8 cellular contexts compared by ENCODE assay signal in the genomic region with DNA sequence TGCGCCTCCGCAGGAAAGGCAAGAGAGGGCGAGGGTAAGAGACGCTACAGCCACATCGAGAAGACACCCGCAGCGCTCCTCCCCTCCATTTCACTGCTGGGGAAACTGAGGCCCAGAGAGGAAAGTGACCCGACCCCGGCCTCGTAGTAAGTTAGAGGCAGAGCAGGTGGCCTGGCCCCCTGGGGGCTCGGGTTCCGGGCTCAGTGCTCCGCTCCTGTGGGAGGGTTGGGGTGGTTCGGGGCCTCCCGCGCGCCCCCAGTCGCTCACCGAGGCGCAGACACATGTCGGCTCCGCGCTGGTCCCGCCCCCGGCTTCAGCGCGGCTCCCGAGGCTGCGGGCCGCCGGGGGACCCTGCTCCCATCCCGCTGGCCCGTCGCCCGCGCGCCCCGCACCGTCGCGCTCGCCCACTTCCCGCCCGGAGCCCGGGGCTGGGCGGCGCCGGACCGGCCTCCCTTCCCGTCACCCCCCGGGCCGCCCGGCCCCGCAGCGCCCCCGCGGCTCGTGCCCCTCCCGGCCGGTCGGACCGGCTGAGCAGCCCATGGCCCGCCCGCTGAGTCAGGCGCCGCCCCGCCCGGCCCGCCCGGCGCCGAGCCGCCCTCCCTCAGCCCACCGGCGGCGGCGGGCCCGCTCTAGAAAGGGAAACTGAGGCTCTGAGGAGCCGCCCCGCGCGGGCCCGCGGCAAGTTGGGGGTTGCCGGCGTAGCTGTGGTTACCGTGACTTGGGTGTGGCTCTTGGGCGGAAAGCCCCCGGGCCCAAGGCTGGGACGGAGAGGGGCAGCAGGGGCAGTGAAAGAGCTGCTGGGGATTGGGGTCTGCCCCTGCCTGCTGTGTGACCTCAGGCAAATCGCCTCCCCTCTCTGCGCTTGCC. TPM values are rescaled to one million over a fixed set of nuclear protein-coding genes. Genes with fewer than 3 reads are reported as not detected.
DNase-seq lines count a peak whose midpoint lies in the region; ATAC-seq, FAIRE-seq and TF ChIP-seq lines count a peak whose summit lies in the region.

A gene with protein sequence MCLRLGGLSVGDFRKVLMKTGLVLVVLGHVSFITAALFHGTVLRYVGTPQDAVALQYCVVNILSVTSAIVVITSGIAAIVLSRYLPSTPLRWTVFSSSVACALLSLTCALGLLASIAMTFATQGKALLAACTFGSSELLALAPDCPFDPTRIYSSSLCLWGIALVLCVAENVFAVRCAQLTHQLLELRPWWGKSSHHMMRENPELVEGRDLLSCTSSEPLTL (minus strand): TSS at position 434 of the 867 bp plus-strand sequence. CDS start 151 bp downstream, at position 283.

- H3K4me3 Mint-ChIP-seq in activated CD4-positive, alpha-beta memory T cell treated with anti-CD3 and anti-CD28 coated beads for 36 hours = peak within 1 kb of the TSS; percentile 71
- H3K4me3 Mint-ChIP-seq in glutamatergic neuron (ENCODE audit: unreplicated experiment) (peak within 1 kb of the TSS; percentile 87), osteocyte (ENCODE audit: unreplicated experiment) (peak within 1 kb of the TSS; percentile 78)

- ATAC-seq in GM21529 (IDR thresholded peaks at IDR 0.05; ENCODE audit: unreplicated experiment) (no peak), GM19035 (IDR thresholded peaks at IDR 0.05; ENCODE audit: unreplicated experiment) (no peak)

- no peaks in the 10 kb centered on the region for H3K9me3 Mint-ChIP-seq in activated CD4-positive, alpha-beta memory T cell treated with anti-CD3 and anti-CD28 coated beads for 36 hours
- H3K9me3 Mint-ChIP-seq in glutamatergic neuron (ENCODE audit: unreplicated experiment) (peaks cover 5% of the 10 kb centered on the region), osteocyte (ENCODE audit: unreplicated experiment) (no peaks in the 10 kb centered on the region)

- H3K27ac Mint-ChIP-seq in activated CD4-positive, alpha-beta memory T cell treated with anti-CD3 and anti-CD28 coated beads for 36 hours = no peak within 1 kb of the TSS
- H3K27ac Mint-ChIP-seq in glutamatergic neuron (ENCODE audit: unreplicated experiment) (no peak within 1 kb of the TSS), osteocyte (ENCODE audit: unreplicated experiment) (no peak within 1 kb of the TSS)

- TF ChIP-seq CTCF in AG10803 (conservative IDR thresholded peaks at IDR 0.05; ENCODE audit: low read length) = no peak; the same call in 1 of the 2 replicates
- no peak for TF ChIP-seq CTCF in glutamatergic neuron (IDR thresholded peaks at IDR 0.05; ENCODE audit: partially characterized antibody, unreplicated experiment)
- no peak for TF ChIP-seq CTCF in osteocyte (IDR thresholded peaks at IDR 0.05)

- no peak for DNase-seq in AG10803 (ENCODE audit: low read depth)
- DNase-seq in H54 (ENCODE audit: insufficient read length, low spot score) = no peak
- DNase-seq in activated CD4-positive, alpha-beta memory T cell treated with anti-CD3 and anti-CD28 coated beads for 36 hours = no peak
- peak; percentile 36 for DNase-seq in glutamatergic neuron
- no peak for DNase-seq in osteocyte (ENCODE audit: extremely low spot score, unreplicated experiment)
- no peak for DNase-seq in activated CD8-positive, alpha-beta memory T cell treated with anti-CD3 and anti-CD28 coated beads, Interleukin-2, amount 50 U/mL, for 48 hours

- TF ChIP-seq POLR2A in H54 (IDR thresholded peaks at IDR 0.05; ENCODE audit: low read depth, low read length) = peak; percentile 49; the same call in 1 of the 2 replicates

- no peaks in the 10 kb centered on the region for H3K36me3 Mint-ChIP-seq in activated CD4-positive, alpha-beta memory T cell treated with anti-CD3 and anti-CD28 coated beads for 36 hours
- no peaks in the 10 kb centered on the region for H3K36me3 Mint-ChIP-seq in glutamatergic neuron (ENCODE audit: unreplicated experiment)
- H3K36me3 Mint-ChIP-seq in osteocyte (ENCODE audit: unreplicated experiment) = no peaks in the 10 kb centered on the region

- POLR2A ChIA-PET in activated CD4-positive, alpha-beta memory T cell treated with anti-CD3 and anti-CD28 coated beads for 36 hours (lab: Charles Lee) = no interaction called here

- H3K4me1 Mint-ChIP-seq in activated CD4-positive, alpha-beta memory T cell treated with anti-CD3 and anti-CD28 coated beads for 36 hours (ENCODE audit: low read depth) = peaks cover 6% of the 10 kb centered on the region
- peaks cover 2% of the 10 kb centered on the region for H3K4me1 Mint-ChIP-seq in glutamatergic neuron (ENCODE audit: low read depth, unreplicated experiment)
- H3K4me1 Mint-ChIP-seq in osteocyte (ENCODE audit: unreplicated experiment) = peaks cover 9% of the 10 kb centered on the region

- intact Hi-C loops in activated CD4-positive, alpha-beta memory T cell treated with anti-CD3 and anti-CD28 coated beads for 36 hours (cut with micrococcal nuclease) = no loop called here

- CTCF ChIA-PET in activated CD4-positive, alpha-beta memory T cell treated with anti-CD3 and anti-CD28 coated beads for 36 hours (lab: Charles Lee) = no interaction called here

- FAIRE-seq in H54 (lab: Jason Lieb, UNC) = no peak

- peaks cover 43% of the 10 kb centered on the region for H3K27me3 Mint-ChIP-seq in activated CD4-positive, alpha-beta memory T cell treated with anti-CD3 and anti-CD28 coated beads for 36 hours
- H3K27me3 Mint-ChIP-seq in glutamatergic neuron (ENCODE audit: unreplicated experiment) = peaks cover 11% of the 10 kb centered on the region
- peaks cover 7% of the 10 kb centered on the region for H3K27me3 Mint-ChIP-seq in osteocyte (ENCODE audit: unreplicated experiment)

- peak within 1 kb of the TSS; percentile 68 for H3K4me3 ChIP-seq in AG10803 (ENCODE audit: low read length)

RNA-seq across cellular contexts. Expression of the gene that starts here (rescaled TPM):
- total RNA-seq in activated CD4-positive, alpha-beta memory T cell treated with anti-CD3 and anti-CD28 coated beads for 36 hours = 1 to 10 TPM; 3.6 to 4.0 TPM
- total RNA-seq in glutamatergic neuron (ENCODE audit: unreplicated experiment) (9.9 TPM), osteocyte (7.3 and 9.8 TPM in 2 replicates)
